In genomic region chr19:51097796-51098195, GRCh38 we compare ENCODE assay signal across 21 cellular contexts. TPM values are rescaled to one million over a fixed set of nuclear protein-coding genes. Genes with fewer than 3 reads are reported as not detected.
"Had no signal": no experiment of that assay in that cellular context is flagged by ENCODE, and none has a peak within 500 bp of the region (broad histone marks: within the 10 kb centered on the region; RNA-seq: fewer than 3 reads in every experiment).

No MANE protein-coding gene starts in this region.

- H3K9me3 ChIP-seq: pancreas, tibial artery had no signal

- FAIRE-seq: pancreas had no signal

- H3K36me3 ChIP-seq: pancreas had no signal

- H3K27ac ChIP-seq: brain microvascular endothelial cell, hepatocyte, pancreas, tibial artery, VCaP had no signal

- H3K27me3 Mint-ChIP-seq: activated CD4-positive, alpha-beta T cell treated with anti-CD3 and anti-CD28 coated beads, Interleukin-2, amount 10 ng/mL, durations not matched to agents 7 days and 5 days; activated T-cell treated with anti-CD3 and anti-CD28 coated beads, Interleukin-2, amount 50 U/mL, for 24 hours; activated T-helper 17 cell treated with anti-CD3 and anti-CD28 coated beads, Interleukin-2, amount 50 U/mL, for 72 hours; effector memory CD8-positive, alpha-beta T cell; memory B cell; stimulated activated naive CD8-positive, alpha-beta T cell treated with anti-CD3 and anti-CD28 coated beads, Interleukin-15, Interleukin-2, amounts not matched to agents 100 ng/mL and 50 ng/mL, for 24 hours had no signal

- H3K27me3 ChIP-seq: brain microvascular endothelial cell, hepatocyte, pancreas, tibial artery had no signal

- H3K27ac Mint-ChIP-seq: activated T-helper 17 cell treated with anti-CD3 and anti-CD28 coated beads, Interleukin-2, amount 50 U/mL, for 72 hours; memory B cell; nephron progenitor cell had no signal

- H3K4me3 Mint-ChIP-seq: activated CD4-positive, alpha-beta T cell treated with anti-CD3 and anti-CD28 coated beads, Interleukin-2, amount 10 ng/mL, durations not matched to agents 7 days and 5 days; activated T-helper 17 cell treated with anti-CD3 and anti-CD28 coated beads, Interleukin-2, amount 50 U/mL, for 72 hours; effector memory CD8-positive, alpha-beta T cell; memory B cell; nephron progenitor cell; stimulated activated naive CD8-positive, alpha-beta T cell treated with anti-CD3 and anti-CD28 coated beads, Interleukin-15, Interleukin-2, amounts not matched to agents 100 ng/mL and 50 ng/mL, for 24 hours; T-helper 2 cell treated with Interferon-gamma antibody and Interleukin-4, amounts not matched to agents 5 μg/mL and 100 μg/mL, for 36 hours had no signal

- H3K4me1 ChIP-seq: tibial artery had no signal

- DNase-seq: foreskin melanocyte, tibial artery had no signal

- H3K9me3 Mint-ChIP-seq: activated CD4-positive, alpha-beta T cell treated with anti-CD3 and anti-CD28 coated beads, Interleukin-2, amount 10 ng/mL, durations not matched to agents 7 days and 5 days; activated T-cell treated with anti-CD3 and anti-CD28 coated beads, Interleukin-2, amount 50 U/mL, for 24 hours; activated T-helper 17 cell treated with anti-CD3 and anti-CD28 coated beads, Interleukin-2, amount 50 U/mL, for 72 hours; effector memory CD8-positive, alpha-beta T cell; memory B cell; nephron progenitor cell; stimulated activated naive CD8-positive, alpha-beta T cell treated with anti-CD3 and anti-CD28 coated beads, Interleukin-15, Interleukin-2, amounts not matched to agents 100 ng/mL and 50 ng/mL, for 24 hours; T-helper 2 cell treated with Interferon-gamma antibody and Interleukin-4, amounts not matched to agents 5 μg/mL and 100 μg/mL, for 36 hours had no signal

- H3K4me2 ChIP-seq: hepatocyte had no signal

- H3K4me3 ChIP-seq: hepatocyte, pancreas, skin epidermis, tibial artery had no signal

- H2AFZ ChIP-seq: hepatocyte had no signal

RNA-seq across cellular contexts. Expression of gene KLK14, which starts 15.1 kb away (rescaled TPM):
- total RNA-seq: dermis microvascular lymphatic vessel endothelial cell, endothelial cell of umbilical vein, liver, pulmonary artery endothelial cell, ureter had no signal
- polyA plus RNA-seq: hepatocyte had no signal

RNA-seq across cellular contexts. Expression of gene SIGLEC9, which starts 26.9 kb away (rescaled TPM):
- total RNA-seq: endothelial cell of umbilical vein, pulmonary artery endothelial cell had no signal
- polyA plus RNA-seq: endothelial cell of umbilical vein had no signal

RNA-seq across cellular contexts. Expression of gene KLK13, which starts 32.9 kb away (rescaled TPM):
- total RNA-seq: activated CD4-positive, alpha-beta T cell treated with anti-CD3 and anti-CD28 coated beads, Interleukin-2, amount 10 ng/mL, durations not matched to agents 7 days and 5 days; activated T-helper 17 cell treated with anti-CD3 and anti-CD28 coated beads, Interleukin-2, amount 50 U/mL, for 72 hours; aorta; dermis microvascular lymphatic vessel endothelial cell; endothelial cell of umbilical vein; hepatocyte; liver; pulmonary artery endothelial cell; ureter had no signal
- polyA plus RNA-seq: endothelial cell of umbilical vein, liver had no signal

RNA-seq across cellular contexts. Expression of gene SIGLEC7, which starts 44.3 kb away (rescaled TPM):
- total RNA-seq: activated CD4-positive, alpha-beta T cell treated with anti-CD3 and anti-CD28 coated beads, Interleukin-2, amount 10 ng/mL, durations not matched to agents 7 days and 5 days; activated T-helper 17 cell treated with anti-CD3 and anti-CD28 coated beads, Interleukin-2, amount 50 U/mL, for 72 hours; endothelial cell of umbilical vein; pulmonary artery endothelial cell had no signal
- polyA plus RNA-seq: endothelial cell of umbilical vein had no signal
